ENCODE assay signal across 21 cellular contexts in the genomic region with DNA sequence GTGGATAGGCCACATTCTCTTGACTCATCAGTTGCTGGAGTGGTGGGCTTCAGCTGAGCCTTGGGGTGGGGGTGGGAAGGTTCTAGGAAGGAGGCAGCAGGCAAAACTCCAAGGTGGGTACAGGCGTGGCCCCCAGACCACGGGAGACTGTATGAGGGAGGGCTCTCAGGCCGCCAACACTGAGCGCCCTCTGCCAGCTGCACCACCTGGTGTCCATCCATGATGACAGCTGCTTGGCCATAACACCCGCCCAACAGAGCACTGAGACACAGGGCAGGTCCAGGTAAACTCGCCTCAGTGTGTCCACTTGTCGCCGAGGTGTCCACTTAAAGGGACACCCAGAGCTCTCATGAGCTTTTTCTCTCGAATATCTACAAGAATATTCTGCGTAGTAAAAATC.
"Had no signal": no experiment of that assay in that cellular context is flagged by ENCODE, and none has a peak within 500 bp of the region (broad histone marks: within the 10 kb centered on the region; RNA-seq: fewer than 3 reads in every experiment).

No MANE protein-coding gene starts in this region.

- H3K4me2 ChIP-seq: hepatocyte had no signal

- H3K4me1 ChIP-seq: stomach, transverse colon had no signal

- H3K4me3 ChIP-seq: esophagus squamous epithelium, hepatocyte, lung, ovary, right atrium auricular region, stomach, thoracic aorta, transverse colon had no signal

- ATAC-seq: effector memory CD8-positive, alpha-beta T cell; left cardiac atrium; left ventricle myocardium superior had no signal

- H3K27ac ChIP-seq: esophagus squamous epithelium, hepatocyte, ovary, right atrium auricular region, stomach, thoracic aorta, transverse colon had no signal

- H3K27me3 ChIP-seq: hepatocyte, ovary, right atrium auricular region, transverse colon had no signal

- H3K9me3 ChIP-seq: esophagus squamous epithelium, ovary, right atrium auricular region, stomach, thoracic aorta, transverse colon had no signal

- H3K36me3 ChIP-seq: esophagus squamous epithelium, ovary, right atrium auricular region, stomach, thoracic aorta, transverse colon had no signal

- H3K79me2 ChIP-seq: hepatocyte had no signal

- FAIRE-seq: colon, kidney, small intestine had no signal

- H2AFZ ChIP-seq: hepatocyte had no signal

- DNase-seq: effector memory CD8-positive, alpha-beta T cell; esophagus squamous epithelium; foreskin fibroblast; kidney; left cardiac atrium; left ventricle myocardium superior; mesendoderm; naive B cell; nucleus accumbens; ovary; small intestine; stimulated activated CD4-positive, alpha-beta T cell treated with anti-CD3 and anti-CD28 coated beads, Interleukin-12 subunit alpha, Interleukin-12 subunit beta, amount 100 ng/mL, for 4 hours; stimulated activated naive CD4-positive, alpha-beta T cell; stomach; substantia nigra; transverse colon had no signal
